In genomic region chr1:62509028-62509427, GRCh38 we compare ENCODE assay signal across 27 cellular contexts.
"Had no signal": no experiment of that assay in that cellular context is flagged by ENCODE, and none has a peak within 500 bp of the region (broad histone marks: within the 10 kb centered on the region; RNA-seq: fewer than 3 reads in every experiment).

No MANE protein-coding gene starts in this region.

- H3K27ac ChIP-seq: heart right ventricle, hepatocyte, lower lobe of right lung, ovary, right atrium auricular region, right lobe of liver, suprapubic skin, thoracic aorta, tibial artery, uterus had no signal

- H3K4me3 ChIP-seq: heart right ventricle, hepatocyte, lower lobe of right lung, mucosa of descending colon, ovary, right atrium auricular region, right lobe of liver, suprapubic skin, thoracic aorta, tibial artery, uterus had no signal

- H3K27me3 ChIP-seq: heart right ventricle, hepatocyte, ovary, right atrium auricular region, right lobe of liver, suprapubic skin, tibial artery, uterus had no signal

- H3K27me3 Mint-ChIP-seq: naive thymus-derived CD4-positive, alpha-beta T cell; natural killer cell treated with Interleukin-12 subunit alpha and Interleukin-12 subunit beta and Interleukin-15 and Interleukin-18, amount 100 ng/mL, for 72 hours; progenitor cell of endocrine pancreas; stimulated activated naive CD8-positive, alpha-beta T cell treated with anti-CD3 and anti-CD28 coated beads, Interleukin-15, Interleukin-2, amounts not matched to agents 100 ng/mL and 50 ng/mL, for 24 hours; type B pancreatic cell had no signal

- H3K27ac Mint-ChIP-seq: naive thymus-derived CD4-positive, alpha-beta T cell; natural killer cell treated with Interleukin-12 subunit alpha and Interleukin-12 subunit beta and Interleukin-15 and Interleukin-18, amount 100 ng/mL, for 72 hours; progenitor cell of endocrine pancreas; stimulated activated effector memory CD8-positive, alpha-beta T cell treated with anti-CD3 and anti-CD28 coated beads, Interleukin-12 subunit alpha, Interleukin-12 subunit beta, amount 100 ng/mL, for 72 hours; stimulated activated naive CD8-positive, alpha-beta T cell treated with anti-CD3 and anti-CD28 coated beads, Interleukin-15, Interleukin-2, amounts not matched to agents 100 ng/mL and 50 ng/mL, for 24 hours; type B pancreatic cell had no signal

- H3K9me3 ChIP-seq: heart right ventricle, lower lobe of right lung, mucosa of descending colon, ovary, right atrium auricular region, right lobe of liver, suprapubic skin, thoracic aorta, tibial artery, uterus had no signal

- DNase-seq: heart right ventricle; islet precursor cell; left ventricle myocardium superior; lower lobe of right lung; mammary epithelial cell; mesenchymal stem cell; midbrain; naive thymus-derived CD4-positive, alpha-beta T cell; ovary; right lobe of liver; stimulated activated CD4-positive, alpha-beta T cell treated with anti-CD3 and anti-CD28 coated beads, Interleukin-12 subunit alpha, Interleukin-12 subunit beta, amount 100 ng/mL, for 4 hours; stimulated activated CD4-positive, alpha-beta T cell treated with anti-CD3 and anti-CD28 coated beads, Interleukin-15, amount 100 ng/mL, for 24 hours; stimulated activated CD4-positive, alpha-beta T cell treated with anti-CD3 and anti-CD28 coated beads, Interleukin-2, amount 100 ng/mL, for 24 hours; stimulated activated CD4-positive, alpha-beta T cell treated with anti-CD3 and anti-CD28 coated beads, Interleukin-4, amount 100 ng/mL, for 1 hour; stimulated activated naive CD4-positive, alpha-beta T cell; tibial artery; uterus had no signal

- H3K36me3 ChIP-seq: ovary, uterus had no signal

- H3K4me1 ChIP-seq: heart right ventricle, lower lobe of right lung, right atrium auricular region, right lobe of liver, suprapubic skin, tibial artery, uterus had no signal

- H3K36me3 Mint-ChIP-seq: naive thymus-derived CD4-positive, alpha-beta T cell; natural killer cell treated with Interleukin-12 subunit alpha and Interleukin-12 subunit beta and Interleukin-15 and Interleukin-18, amount 100 ng/mL, for 72 hours had no signal

- H3K4me3 Mint-ChIP-seq: naive thymus-derived CD4-positive, alpha-beta T cell; natural killer cell treated with Interleukin-12 subunit alpha and Interleukin-12 subunit beta and Interleukin-15 and Interleukin-18, amount 100 ng/mL, for 72 hours; stimulated activated effector memory CD8-positive, alpha-beta T cell treated with anti-CD3 and anti-CD28 coated beads, Interleukin-12 subunit alpha, Interleukin-12 subunit beta, amount 100 ng/mL, for 72 hours; stimulated activated naive CD8-positive, alpha-beta T cell treated with anti-CD3 and anti-CD28 coated beads, Interleukin-15, Interleukin-2, amounts not matched to agents 100 ng/mL and 50 ng/mL, for 24 hours; type B pancreatic cell had no signal

- H3K9me3 Mint-ChIP-seq: naive thymus-derived CD4-positive, alpha-beta T cell; natural killer cell treated with Interleukin-12 subunit alpha and Interleukin-12 subunit beta and Interleukin-15 and Interleukin-18, amount 100 ng/mL, for 72 hours; stimulated activated effector memory CD8-positive, alpha-beta T cell treated with anti-CD3 and anti-CD28 coated beads, Interleukin-12 subunit alpha, Interleukin-12 subunit beta, amount 100 ng/mL, for 72 hours; stimulated activated naive CD8-positive, alpha-beta T cell treated with anti-CD3 and anti-CD28 coated beads, Interleukin-15, Interleukin-2, amounts not matched to agents 100 ng/mL and 50 ng/mL, for 24 hours; type B pancreatic cell had no signal

- H3K4me1 Mint-ChIP-seq: naive thymus-derived CD4-positive, alpha-beta T cell; stimulated activated effector memory CD8-positive, alpha-beta T cell treated with anti-CD3 and anti-CD28 coated beads, Interleukin-12 subunit alpha, Interleukin-12 subunit beta, amount 100 ng/mL, for 72 hours had no signal
